In the genomic region with DNA sequence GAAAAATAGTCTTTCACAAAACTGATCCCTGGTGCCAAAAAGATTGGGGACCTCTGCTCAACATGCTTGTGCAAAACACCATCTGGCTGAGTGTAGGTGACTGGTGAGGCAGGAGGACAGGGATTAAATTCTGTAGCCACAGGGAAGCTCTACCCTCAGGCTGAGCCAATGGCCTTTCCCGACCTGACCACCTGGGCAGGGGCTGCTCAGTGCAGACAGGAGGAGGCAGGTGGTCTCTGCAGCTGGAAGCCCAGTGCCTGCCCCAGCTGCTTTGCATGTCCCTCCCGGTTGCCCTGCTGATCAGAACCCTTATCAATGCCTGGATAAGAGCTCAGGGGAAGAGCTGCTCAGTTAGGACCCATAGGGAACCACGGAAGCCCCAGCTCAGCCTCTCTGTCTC, we compare ENCODE assay signal across 21 cellular contexts.
DNase-seq lines count a peak whose midpoint lies in the region; ATAC-seq and TF ChIP-seq lines count a peak whose summit lies in the region.
"Had no signal": no experiment of that assay in that cellular context is flagged by ENCODE, and none has a peak within 500 bp of the region (broad histone marks: within the 10 kb centered on the region; RNA-seq: fewer than 3 reads in every experiment).

No MANE protein-coding gene starts in this region.

- peak overlapping the region; percentile 66 for H3K14ac ChIP-seq in trophoblast cell (ENCODE audit: low read length)

- H2BK12ac ChIP-seq in trophoblast cell (ENCODE audit: low read length) = peak overlapping the region; percentile 54

- H3K27ac Mint-ChIP-seq in WTC11 = no peak overlapping the region
- H3K27ac Mint-ChIP-seq in progenitor cell of endocrine pancreas = no peak overlapping the region
- H3K27ac Mint-ChIP-seq: CD4-positive, alpha-beta memory T cell had no signal

- no peak overlapping the region for H3K23ac ChIP-seq in trophoblast cell (ENCODE audit: low read length)

- H4K91ac ChIP-seq in trophoblast cell (ENCODE audit: low read depth, low read length) = no peak overlapping the region

- no peak overlapping the region for H3K9ac ChIP-seq in trophoblast cell (ENCODE audit: low read length)
- H3K9ac ChIP-seq: BLaER1, KMS-11 had no signal

- no peaks in the 10 kb centered on the region for H3K9me3 Mint-ChIP-seq in WTC11
- H3K9me3 Mint-ChIP-seq in progenitor cell of endocrine pancreas (ENCODE audit: low read depth) = no peaks in the 10 kb centered on the region
- H3K9me3 Mint-ChIP-seq: CD4-positive, alpha-beta memory T cell had no signal

- ATAC-seq in WTC11 (peak; percentile 84), HG02885 (IDR thresholded peaks at IDR 0.05; ENCODE audit: poor library complexity, unreplicated experiment) (no peak)

- WGBS in trophoblast cell (ENCODE audit: extremely low coverage, insufficient coverage, insufficient read length) = no CpG with 5 or more reads among the region's 3 CpGs

- no peak for TF ChIP-seq CTCF in WTC11 (IDR thresholded peaks at IDR 0.05)
- TF ChIP-seq CTCF in progenitor cell of endocrine pancreas (IDR thresholded peaks at IDR 0.05; ENCODE audit: unreplicated experiment) = no peak
- no peak for TF ChIP-seq CTCF in vagina (IDR thresholded peaks at IDR 0.05)

- CTCF ChIA-PET in WTC11 (lab: Charles Lee) = interaction anchor here (0.6 to 1.5 kb wide), 2 partner anchors 12 to 821 kb away, joined by 3 read pairs; no protein-coding TSS in a partner anchor

- peaks cover 12% of the 10 kb centered on the region for H3K4me1 Mint-ChIP-seq in WTC11
- no peaks in the 10 kb centered on the region for H3K4me1 Mint-ChIP-seq in progenitor cell of endocrine pancreas (ENCODE audit: low read depth)
- H3K4me1 Mint-ChIP-seq: CD4-positive, alpha-beta memory T cell had no signal

- H3K4ac ChIP-seq in trophoblast cell (ENCODE audit: low read depth, low read length) = no peak overlapping the region

- POLR2A ChIA-PET in WTC11 (lab: Charles Lee) = no interaction called here

- H3K4me2 ChIP-seq in trophoblast cell (ENCODE audit: low read length) = no peak overlapping the region
- H3K4me2 ChIP-seq: BLaER1, KMS-11 had no signal

- intact Hi-C loops in vagina (cut with DNase I) = no loop called here

- H3K4me3 ChIP-seq in H7 (ENCODE audit: insufficient read depth, low read depth, low read length) = no peak overlapping the region
- H3K4me3 ChIP-seq in trophoblast cell (ENCODE audit: low read depth, low read length) = no peak overlapping the region
- no peak overlapping the region for H3K4me3 ChIP-seq in vagina
- H3K4me3 ChIP-seq: BLaER1, Peyer's patch, SJCRH30 had no signal

- no peaks in the 10 kb centered on the region for H3K27me3 ChIP-seq in H7 (ENCODE audit: control insufficient read depth, insufficient read depth, low read length)
- no peaks in the 10 kb centered on the region for H3K27me3 ChIP-seq in trophoblast cell (ENCODE audit: insufficient read depth, low read length)
- no peaks in the 10 kb centered on the region for H3K27me3 ChIP-seq in vagina
- H3K27me3 ChIP-seq: BLaER1, Peyer's patch, SJCRH30 had no signal

- no peaks in the 10 kb centered on the region for H3K79me1 ChIP-seq in trophoblast cell (ENCODE audit: low read length)

- no peaks in the 10 kb centered on the region for H3K79me2 ChIP-seq in trophoblast cell (ENCODE audit: control insufficient read depth, insufficient read depth, low read length, poor library complexity)

- H2BK120ac ChIP-seq in trophoblast cell (ENCODE audit: insufficient read depth, low read length, poor library complexity) = no peak overlapping the region

- H3K27me3 Mint-ChIP-seq in WTC11 (ENCODE audit: low read depth) (no peaks in the 10 kb centered on the region), progenitor cell of endocrine pancreas (peaks cover 12% of the 10 kb centered on the region)

- DNase-seq in H7 = peak; percentile 44
- DNase-seq in WTC11 (ENCODE audit: low spot score) = peak; percentile 29
- peak; percentile 43 for DNase-seq in iPS-NIHi7 (ENCODE audit: extremely low spot score)
- DNase-seq in trophoblast cell = peak in 1 of 2 donors; percentile 0
- DNase-seq in progenitor cell of endocrine pancreas (ENCODE audit: low spot score, unreplicated experiment) = no peak
- DNase-seq in vagina (ENCODE audit: extremely low spot score in 2 of 2) = no peak
- DNase-seq: Caco-2; CD4-positive, alpha-beta memory T cell; DMS 273 treated with DMSO at 0.1 percent for 48 hours; DND-41; GOT3; NCI-H1105 treated with DMSO at 0.1 percent for 48 hours; NCI-H2029 treated with DMSO at 0.1 percent for 48 hours; NCI-H2171; NCI-H524 treated with DMSO at 0.1 percent for 48 hours; NCI-H82; SJCRH30 had no signal

- H3K18ac ChIP-seq in trophoblast cell (ENCODE audit: low read length) = no peak overlapping the region

- H3K4me1 ChIP-seq in trophoblast cell (ENCODE audit: control insufficient read depth in 1 of 2, insufficient read depth in 2 of 2, low read length in 2 of 2) (peaks cover 4 to 5% of the 10 kb centered on the region in 2 experiments), vagina (no peaks in the 10 kb centered on the region)
- H3K4me1 ChIP-seq: Caco-2, Peyer's patch, SJCRH30 had no signal

- H2AK5ac ChIP-seq in trophoblast cell (ENCODE audit: low read length) = no peak overlapping the region

- H3K36me3 Mint-ChIP-seq in WTC11 (no peaks in the 10 kb centered on the region), progenitor cell of endocrine pancreas (ENCODE audit: insufficient read depth) (no peaks in the 10 kb centered on the region)
- H3K36me3 Mint-ChIP-seq: CD4-positive, alpha-beta memory T cell had no signal

- no peak overlapping the region for H3K27ac ChIP-seq in trophoblast cell (ENCODE audit: low read depth, low read length)
- H3K27ac ChIP-seq in vagina = no peak overlapping the region
- H3K27ac ChIP-seq: BLaER1, KMS-11, Peyer's patch, SJCRH30 had no signal

- H3K36me3 ChIP-seq in H7 (replicated peaks; ENCODE audit: control insufficient read depth, insufficient read depth, low read length) (no peaks in the 10 kb centered on the region), trophoblast cell (ENCODE audit: control insufficient read depth in 1 of 2, insufficient read depth in 2 of 2, low read length in 2 of 2) (no peaks in the 10 kb centered on the region), vagina (no peaks in the 10 kb centered on the region)
- H3K36me3 ChIP-seq: BLaER1, Peyer's patch, SJCRH30 had no signal

- H2AFZ ChIP-seq in trophoblast cell (ENCODE audit: insufficient read depth, low read length, poor library complexity) = no peak overlapping the region

- TF ChIP-seq POLR2A in vagina (IDR thresholded peaks at IDR 0.05) = no peak

- no peak overlapping the region for H3K4me3 Mint-ChIP-seq in WTC11
- no peak overlapping the region for H3K4me3 Mint-ChIP-seq in progenitor cell of endocrine pancreas (ENCODE audit: low read depth)
- H3K4me3 Mint-ChIP-seq: CD4-positive, alpha-beta memory T cell had no signal

- no peak overlapping the region for H2BK5ac ChIP-seq in trophoblast cell (ENCODE audit: low read depth, low read length, poor library complexity)

- H4K12ac ChIP-seq in trophoblast cell (ENCODE audit: low read depth, low read length) = no peak overlapping the region

- no peak overlapping the region for H4K8ac ChIP-seq in trophoblast cell (ENCODE audit: low read depth, low read length)

- H3K9me3 ChIP-seq in trophoblast cell (ENCODE audit: insufficient read depth, low read depth, low read length) (no peaks in the 10 kb centered on the region), vagina (no peaks in the 10 kb centered on the region)
- H3K9me3 ChIP-seq: BLaER1, Caco-2, Peyer's patch, SJCRH30 had no signal

TF ChIP-seq in WTC11, 78 proteins besides CTCF, POLR2A, EP300 and RAD21 (continues in another document):
- TF ChIP-seq NFE2L1 (CRISPR knock-in tag; IDR thresholded peaks at IDR 0.05) (no peak), PRRX2 (CRISPR knock-in tag; IDR thresholded peaks at IDR 0.05) (no peak), GTF2I (CRISPR knock-in tag; conservative IDR thresholded peaks at IDR 0.05) (no peak), KAT7 (CRISPR knock-in tag; IDR thresholded peaks at IDR 0.05; ENCODE audit: borderline replicate concordance) (no peak), ESRRA (CRISPR knock-in tag; IDR thresholded peaks at IDR 0.05; ENCODE audit: borderline replicate concordance) (no peak), ZNF121 (CRISPR knock-in tag; IDR thresholded peaks at IDR 0.05) (no peak), GABPB1 (CRISPR knock-in tag; IDR thresholded peaks at IDR 0.05) (no peak), IRF2 (CRISPR knock-in tag; IDR thresholded peaks at IDR 0.05; ENCODE audit: borderline replicate concordance, low read depth) (no peak), ZNF416 (CRISPR knock-in tag; IDR thresholded peaks at IDR 0.05) (no peak), MXD4 (CRISPR knock-in tag; IDR thresholded peaks at IDR 0.05; ENCODE audit: borderline replicate concordance) (no peak), EMX1 (CRISPR knock-in tag; IDR thresholded peaks at IDR 0.05) (no peak)
- TF ChIP-seq, protein P1, sequence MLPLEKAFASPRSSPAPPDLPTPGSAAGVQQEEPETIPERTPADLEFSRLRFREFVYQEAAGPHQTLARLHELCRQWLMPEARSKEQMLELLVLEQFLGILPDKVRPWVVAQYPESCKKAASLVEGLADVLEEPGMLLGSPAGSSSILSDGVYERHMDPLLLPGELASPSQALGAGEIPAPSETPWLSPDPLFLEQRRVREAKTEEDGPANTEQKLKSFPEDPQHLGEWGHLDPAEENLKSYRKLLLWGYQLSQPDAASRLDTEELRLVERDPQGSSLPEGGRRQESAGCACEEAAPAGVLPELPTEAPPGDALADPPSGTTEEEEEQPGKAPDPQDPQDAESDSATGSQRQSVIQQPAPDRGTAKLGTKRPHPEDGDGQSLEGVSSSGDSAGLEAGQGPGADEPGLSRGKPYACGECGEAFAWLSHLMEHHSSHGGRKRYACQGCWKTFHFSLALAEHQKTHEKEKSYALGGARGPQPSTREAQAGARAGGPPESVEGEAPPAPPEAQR (CRISPR knock-in tag; IDR thresholded peaks at IDR 0.05) = no peak
- TF ChIP-seq, protein P2, sequence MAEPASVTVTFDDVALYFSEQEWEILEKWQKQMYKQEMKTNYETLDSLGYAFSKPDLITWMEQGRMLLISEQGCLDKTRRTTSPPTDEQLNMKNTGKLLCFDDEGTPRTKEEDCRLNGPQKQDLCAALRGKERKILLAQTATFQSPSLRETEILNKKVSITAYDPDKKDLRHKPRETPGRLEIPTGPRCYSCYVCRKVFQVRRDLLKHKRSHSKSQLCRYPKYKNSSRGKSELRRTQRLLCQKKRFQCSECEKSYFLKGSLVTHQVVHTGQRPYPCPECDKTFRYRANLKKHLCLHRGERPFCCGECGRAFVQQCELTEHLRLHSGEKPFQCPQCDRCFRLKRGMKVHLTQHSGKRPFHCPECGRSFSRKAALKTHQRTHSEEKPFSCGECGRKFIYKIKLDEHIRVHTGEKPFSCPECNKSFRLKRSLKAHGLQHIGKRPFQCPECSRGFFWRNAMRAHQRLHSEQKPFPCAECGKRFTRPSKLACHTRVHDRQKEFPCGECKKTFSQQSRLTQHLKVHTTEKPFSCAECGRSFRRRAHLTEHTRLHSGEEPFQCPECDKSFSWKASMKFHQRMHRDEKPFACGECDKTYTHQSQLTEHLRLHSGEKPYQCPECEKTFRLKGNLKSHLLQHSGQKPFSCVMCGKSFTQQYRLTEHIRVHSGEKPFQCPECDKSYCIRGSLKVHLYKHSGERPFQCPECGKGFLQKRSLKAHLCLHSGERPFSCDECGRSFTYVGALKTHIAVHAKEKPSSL (CRISPR knock-in tag; conservative IDR thresholded peaks at IDR 0.05) = no peak

Comparison
In these comparisons a context has a peak if more than half of its experiments do, and no peak if none do; other contexts are left out.
1. DNase-seq: peak in H7 (single experiment), WTC11 (single experiment) and iPS-NIHi7 (single experiment); none in progenitor cell of endocrine pancreas (single experiment) and vagina (0 of 2).